In genomic region chr2:148927010-148927409, GRCh38 we compare ENCODE assay signal across 8 cellular contexts. TPM values are rescaled to one million over a fixed set of nuclear protein-coding genes. Genes with fewer than 3 reads are reported as not detected.
DNase-seq lines count a peak whose midpoint lies in the region; ATAC-seq and TF ChIP-seq lines count a peak whose summit lies in the region.

No MANE protein-coding gene starts in this region.

- ATAC-seq in Right ventricle myocardium inferior, result peak; percentile 50
- ATAC-seq in HG03439 (IDR thresholded peaks at IDR 0.05; ENCODE audit: unreplicated experiment), result peak; percentile 60
- peak; percentile 78 for ATAC-seq in activated CD8-positive, alpha-beta T cell treated with anti-CD3 and anti-CD28 coated beads for 36 hours

- no peaks in the 10 kb centered on the region for H3K36me3 ChIP-seq in right atrium auricular region

- POLR2A ChIA-PET in activated CD8-positive, alpha-beta T cell treated with anti-CD3 and anti-CD28 coated beads for 36 hours (lab: Charles Lee), result no interaction called here
- POLR2A ChIA-PET in RWPE1 (lab: Yijun Ruan, JAX; ENCODE audit: low non-redundant PET), result no interaction called here

- peaks cover 4% of the 10 kb centered on the region for H3K36me3 Mint-ChIP-seq in activated CD8-positive, alpha-beta T cell treated with anti-CD3 and anti-CD28 coated beads for 36 hours (ENCODE audit: low read depth)

- peak overlapping the region in 1 of 2 donors; percentile 4 for H3K4me3 ChIP-seq in right atrium auricular region

- H3K9me3 Mint-ChIP-seq in activated CD8-positive, alpha-beta T cell treated with anti-CD3 and anti-CD28 coated beads for 36 hours, result no peaks in the 10 kb centered on the region

- TF ChIP-seq CTCF in right atrium auricular region (IDR thresholded peaks at IDR 0.05) (peak in 1 of 2 donors; percentile 1), RWPE1 (conservative IDR thresholded peaks at IDR 0.05; ENCODE audit: low read depth) (no peak; the same call in 1 of the 2 replicates)
- TF ChIP-seq CTCF in activated CD8-positive, alpha-beta T cell treated with anti-CD3 and anti-CD28 coated beads for 36 hours (IDR thresholded peaks at IDR 0.05), result no peak

- H3K4me1 Mint-ChIP-seq in activated CD8-positive, alpha-beta T cell treated with anti-CD3 and anti-CD28 coated beads for 36 hours (ENCODE audit: low read depth), result peaks cover 15% of the 10 kb centered on the region

- CTCF ChIA-PET in activated CD8-positive, alpha-beta T cell treated with anti-CD3 and anti-CD28 coated beads for 36 hours (lab: Charles Lee), result interaction anchor here (0.7 to 1.8 kb wide), 7 partner anchors 9 to 418 kb away, joined by 3 to 13 read pairs (median 4); partner anchors contain the start of gene KIF5C
- CTCF ChIA-PET in RWPE1 (lab: Yijun Ruan, JAX), result no interaction called here

- H3K27me3 ChIP-seq in right atrium auricular region (no peaks in the 10 kb centered on the region), layer of hippocampus (ENCODE audit: control insufficient read depth, insufficient read depth, low read length) (no peaks in the 10 kb centered on the region)

- H3K27me3 Mint-ChIP-seq in activated CD8-positive, alpha-beta T cell treated with anti-CD3 and anti-CD28 coated beads for 36 hours, result no peaks in the 10 kb centered on the region

- H3K9me3 ChIP-seq in right atrium auricular region, result no peaks in the 10 kb centered on the region

- peak overlapping the region; percentile 77 for H3K4me3 Mint-ChIP-seq in activated CD8-positive, alpha-beta T cell treated with anti-CD3 and anti-CD28 coated beads for 36 hours

- no peaks in the 10 kb centered on the region for H3K4me1 ChIP-seq in right atrium auricular region

- DNase-seq in Right ventricle myocardium inferior (ENCODE audit: missing footprints), result no peak
- no peak for DNase-seq in right atrium auricular region (ENCODE audit: low spot score)
- DNase-seq in activated CD8-positive, alpha-beta T cell treated with anti-CD3 and anti-CD28 coated beads for 36 hours, result peak; percentile 45
- DNase-seq in NCI-H2029 treated with DMSO at 0.1 percent for 48 hours (lab: John Stamatoyannopoulos, UW), result no peak
- no peak for DNase-seq in NCI-H2081 (lab: John Stamatoyannopoulos, UW)
- no peak for DNase-seq in RWPE1 (ENCODE audit: low spot score)

- peak overlapping the region; percentile 85 for H3K27ac Mint-ChIP-seq in activated CD8-positive, alpha-beta T cell treated with anti-CD3 and anti-CD28 coated beads for 36 hours

- no peak overlapping the region for H3K27ac ChIP-seq in right atrium auricular region
- H3K27ac ChIP-seq in layer of hippocampus (ENCODE audit: low read depth, low read length), result peak overlapping the region; percentile 90
- no peak overlapping the region for H3K27ac ChIP-seq in RWPE1

- intact Hi-C loops in Right ventricle myocardium inferior (cut with DNase I), result no loop called here
- intact Hi-C loops in activated CD8-positive, alpha-beta T cell treated with anti-CD3 and anti-CD28 coated beads for 36 hours (cut with micrococcal nuclease), result no loop called here

RNA-seq across cellular contexts. Expression of gene KIF5C, which starts 52.0 kb away (rescaled TPM):
- 0.87 TPM for total RNA-seq in Right ventricle myocardium inferior
- 1 to 10 TPM; 1.6 to 2.2 TPM for total RNA-seq in right atrium auricular region
- total RNA-seq in activated CD8-positive, alpha-beta T cell treated with anti-CD3 and anti-CD28 coated beads for 36 hours, result 10 to 100 TPM; 10.2 to 11.1 TPM
